In the genomic region with DNA sequence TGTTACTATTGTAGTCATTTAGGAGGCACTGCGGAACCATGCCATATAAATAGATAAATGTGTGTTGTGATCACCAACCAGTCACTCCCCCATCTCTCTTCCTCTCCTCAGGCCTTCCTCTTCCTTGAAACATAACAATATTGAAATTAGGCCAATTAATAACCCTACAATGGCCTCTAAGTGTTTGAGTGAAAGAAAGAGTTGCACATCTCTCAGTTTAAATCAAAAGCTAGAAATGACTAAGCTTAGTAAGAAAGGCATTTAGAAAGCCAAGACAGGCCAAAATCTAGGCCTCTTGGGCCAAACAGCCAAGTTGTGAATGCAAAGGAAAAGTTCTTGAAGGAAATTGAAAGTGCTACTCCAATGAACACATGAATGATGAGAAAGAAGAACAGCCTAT, we compare ENCODE assay signal across 2 cellular contexts.
TF ChIP-seq lines count a peak whose summit lies in the region.

No MANE protein-coding gene starts in this region.

TF ChIP-seq in GM12891, 5 proteins besides CTCF, POLR2A, EP300 and RAD21:
- TF ChIP-seq POLR2AphosphoS5 (IDR thresholded peaks at IDR 0.05; ENCODE audit: low read depth, low read length) (no peak), SPI1 (IDR thresholded peaks at IDR 0.05; ENCODE audit: low read depth, low read length) (peak; percentile 59)

TF ChIP-seq in GM12878, 131 proteins besides CTCF, POLR2A, EP300 and RAD21 (continues in another document):
- TF ChIP-seq, protein P1, sequence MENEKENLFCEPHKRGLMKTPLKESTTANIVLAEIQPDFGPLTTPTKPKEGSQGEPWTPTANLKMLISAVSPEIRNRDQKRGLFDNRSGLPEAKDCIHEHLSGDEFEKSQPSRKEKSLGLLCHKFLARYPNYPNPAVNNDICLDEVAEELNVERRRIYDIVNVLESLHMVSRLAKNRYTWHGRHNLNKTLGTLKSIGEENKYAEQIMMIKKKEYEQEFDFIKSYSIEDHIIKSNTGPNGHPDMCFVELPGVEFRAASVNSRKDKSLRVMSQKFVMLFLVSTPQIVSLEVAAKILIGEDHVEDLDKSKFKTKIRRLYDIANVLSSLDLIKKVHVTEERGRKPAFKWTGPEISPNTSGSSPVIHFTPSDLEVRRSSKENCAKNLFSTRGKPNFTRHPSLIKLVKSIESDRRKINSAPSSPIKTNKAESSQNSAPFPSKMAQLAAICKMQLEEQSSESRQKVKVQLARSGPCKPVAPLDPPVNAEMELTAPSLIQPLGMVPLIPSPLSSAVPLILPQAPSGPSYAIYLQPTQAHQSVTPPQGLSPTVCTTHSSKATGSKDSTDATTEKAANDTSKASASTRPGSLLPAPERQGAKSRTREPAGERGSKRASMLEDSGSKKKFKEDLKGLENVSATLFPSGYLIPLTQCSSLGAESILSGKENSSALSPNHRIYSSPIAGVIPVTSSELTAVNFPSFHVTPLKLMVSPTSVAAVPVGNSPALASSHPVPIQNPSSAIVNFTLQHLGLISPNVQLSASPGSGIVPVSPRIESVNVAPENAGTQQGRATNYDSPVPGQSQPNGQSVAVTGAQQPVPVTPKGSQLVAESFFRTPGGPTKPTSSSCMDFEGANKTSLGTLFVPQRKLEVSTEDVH (IDR thresholded peaks at IDR 0.05; ENCODE audit: low read depth, partially characterized antibody), result no peak
- TF ChIP-seq, protein P2, sequence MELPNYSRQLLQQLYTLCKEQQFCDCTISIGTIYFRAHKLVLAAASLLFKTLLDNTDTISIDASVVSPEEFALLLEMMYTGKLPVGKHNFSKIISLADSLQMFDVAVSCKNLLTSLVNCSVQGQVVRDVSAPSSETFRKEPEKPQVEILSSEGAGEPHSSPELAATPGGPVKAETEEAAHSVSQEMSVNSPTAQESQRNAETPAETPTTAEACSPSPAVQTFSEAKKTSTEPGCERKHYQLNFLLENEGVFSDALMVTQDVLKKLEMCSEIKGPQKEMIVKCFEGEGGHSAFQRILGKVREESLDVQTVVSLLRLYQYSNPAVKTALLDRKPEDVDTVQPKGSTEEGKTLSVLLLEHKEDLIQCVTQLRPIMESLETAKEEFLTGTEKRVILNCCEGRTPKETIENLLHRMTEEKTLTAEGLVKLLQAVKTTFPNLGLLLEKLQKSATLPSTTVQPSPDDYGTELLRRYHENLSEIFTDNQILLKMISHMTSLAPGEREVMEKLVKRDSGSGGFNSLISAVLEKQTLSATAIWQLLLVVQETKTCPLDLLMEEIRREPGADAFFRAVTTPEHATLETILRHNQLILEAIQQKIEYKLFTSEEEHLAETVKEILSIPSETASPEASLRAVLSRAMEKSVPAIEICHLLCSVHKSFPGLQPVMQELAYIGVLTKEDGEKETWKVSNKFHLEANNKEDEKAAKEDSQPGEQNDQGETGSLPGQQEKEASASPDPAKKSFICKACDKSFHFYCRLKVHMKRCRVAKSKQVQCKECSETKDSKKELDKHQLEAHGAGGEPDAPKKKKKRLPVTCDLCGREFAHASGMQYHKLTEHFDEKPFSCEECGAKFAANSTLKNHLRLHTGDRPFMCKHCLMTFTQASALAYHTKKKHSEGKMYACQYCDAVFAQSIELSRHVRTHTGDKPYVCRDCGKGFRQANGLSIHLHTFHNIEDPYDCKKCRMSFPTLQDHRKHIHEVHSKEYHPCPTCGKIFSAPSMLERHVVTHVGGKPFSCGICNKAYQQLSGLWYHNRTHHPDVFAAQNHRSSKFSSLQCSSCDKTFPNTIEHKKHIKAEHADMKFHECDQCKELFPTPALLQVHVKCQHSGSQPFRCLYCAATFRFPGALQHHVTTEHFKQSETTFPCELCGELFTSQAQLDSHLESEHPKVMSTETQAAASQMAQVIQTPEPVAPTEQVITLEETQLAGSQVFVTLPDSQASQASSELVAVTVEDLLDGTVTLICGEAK (IDR thresholded peaks at IDR 0.05; ENCODE audit: borderline replicate concordance), result no peak
- peak; percentile 93 for TF ChIP-seq ZNF217 (IDR thresholded peaks at IDR 0.05)
- TF ChIP-seq, protein P3, sequence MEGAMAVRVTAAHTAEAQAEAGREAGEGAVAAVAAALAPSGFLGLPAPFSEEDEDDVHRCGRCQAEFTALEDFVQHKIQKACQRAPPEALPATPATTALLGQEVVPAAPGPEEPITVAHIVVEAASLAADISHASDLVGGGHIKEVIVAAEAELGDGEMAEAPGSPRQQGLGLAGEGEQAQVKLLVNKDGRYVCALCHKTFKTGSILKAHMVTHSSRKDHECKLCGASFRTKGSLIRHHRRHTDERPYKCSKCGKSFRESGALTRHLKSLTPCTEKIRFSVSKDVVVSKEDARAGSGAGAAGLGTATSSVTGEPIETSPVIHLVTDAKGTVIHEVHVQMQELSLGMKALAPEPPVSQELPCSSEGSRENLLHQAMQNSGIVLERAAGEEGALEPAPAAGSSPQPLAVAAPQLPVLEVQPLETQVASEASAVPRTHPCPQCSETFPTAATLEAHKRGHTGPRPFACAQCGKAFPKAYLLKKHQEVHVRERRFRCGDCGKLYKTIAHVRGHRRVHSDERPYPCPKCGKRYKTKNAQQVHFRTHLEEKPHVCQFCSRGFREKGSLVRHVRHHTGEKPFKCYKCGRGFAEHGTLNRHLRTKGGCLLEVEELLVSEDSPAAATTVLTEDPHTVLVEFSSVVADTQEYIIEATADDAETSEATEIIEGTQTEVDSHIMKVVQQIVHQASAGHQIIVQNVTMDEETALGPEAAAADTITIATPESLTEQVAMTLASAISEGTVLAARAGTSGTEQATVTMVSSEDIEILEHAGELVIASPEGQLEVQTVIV (IDR thresholded peaks at IDR 0.05; ENCODE audit: borderline replicate concordance, partially characterized antibody), result no peak
- no peak for TF ChIP-seq MYB (IDR thresholded peaks at IDR 0.05; ENCODE audit: borderline replicate concordance, low read depth, low read length)
- no peak for TF ChIP-seq RCOR1 (conservative IDR thresholded peaks at IDR 0.05; ENCODE audit: low read depth, low read length)
- TF ChIP-seq SMAD5 (IDR thresholded peaks at IDR 0.05; ENCODE audit: low read depth), result no peak
- peak; percentile 26; the same call in 1 of the 2 replicates for TF ChIP-seq CREM (IDR thresholded peaks at IDR 0.05; ENCODE audit: low read depth)
- TF ChIP-seq HCFC1 (IDR thresholded peaks at IDR 0.05; ENCODE audit: low read length), result no peak
- TF ChIP-seq PAX5 (IDR thresholded peaks at IDR 0.05; ENCODE audit: borderline replicate concordance, low read depth, low read length), result peak; percentile 70; the same call in 1 of the 2 replicates
- no peak for TF ChIP-seq RAD51 (IDR thresholded peaks at IDR 0.05)
- TF ChIP-seq, protein P4, sequence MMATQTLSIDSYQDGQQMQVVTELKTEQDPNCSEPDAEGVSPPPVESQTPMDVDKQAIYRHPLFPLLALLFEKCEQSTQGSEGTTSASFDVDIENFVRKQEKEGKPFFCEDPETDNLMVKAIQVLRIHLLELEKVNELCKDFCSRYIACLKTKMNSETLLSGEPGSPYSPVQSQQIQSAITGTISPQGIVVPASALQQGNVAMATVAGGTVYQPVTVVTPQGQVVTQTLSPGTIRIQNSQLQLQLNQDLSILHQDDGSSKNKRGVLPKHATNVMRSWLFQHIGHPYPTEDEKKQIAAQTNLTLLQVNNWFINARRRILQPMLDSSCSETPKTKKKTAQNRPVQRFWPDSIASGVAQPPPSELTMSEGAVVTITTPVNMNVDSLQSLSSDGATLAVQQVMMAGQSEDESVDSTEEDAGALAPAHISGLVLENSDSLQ (IDR thresholded peaks at IDR 0.05), result peak; percentile 64
- peak; percentile 50 to 54 for TF ChIP-seq IKZF2 (IDR thresholded peaks at IDR 0.05)
- no peak for TF ChIP-seq EZH2 (IDR thresholded peaks at IDR 0.05; ENCODE audit: borderline replicate concordance, control insufficient read depth, low read depth, low read length)
- TF ChIP-seq NRF1 (conservative IDR thresholded peaks at IDR 0.05; ENCODE audit: low read depth, low read length), result no peak
- TF ChIP-seq CBX3 (IDR thresholded peaks at IDR 0.05; ENCODE audit: borderline replicate concordance, low read depth), result no peak
- no peak for TF ChIP-seq HDAC2 (IDR thresholded peaks at IDR 0.05)
- no peak for TF ChIP-seq ASH2L (IDR thresholded peaks at IDR 0.05; ENCODE audit: borderline replicate concordance, low read depth)
- TF ChIP-seq, protein P5, sequence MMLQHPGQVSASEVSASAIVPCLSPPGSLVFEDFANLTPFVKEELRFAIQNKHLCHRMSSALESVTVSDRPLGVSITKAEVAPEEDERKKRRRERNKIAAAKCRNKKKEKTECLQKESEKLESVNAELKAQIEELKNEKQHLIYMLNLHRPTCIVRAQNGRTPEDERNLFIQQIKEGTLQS (IDR thresholded peaks at IDR 0.05; ENCODE audit: borderline replicate concordance, extremely low read depth, low read depth, low read length), result no peak
- no peak for TF ChIP-seq WRNIP1 (IDR thresholded peaks at IDR 0.05; ENCODE audit: borderline replicate concordance, low read depth, low read length)
- no peak for TF ChIP-seq BACH1 (IDR thresholded peaks at IDR 0.05; ENCODE audit: borderline replicate concordance)
- TF ChIP-seq STAT1 (conservative IDR thresholded peaks at IDR 0.05), result no peak
- TF ChIP-seq, protein P6, sequence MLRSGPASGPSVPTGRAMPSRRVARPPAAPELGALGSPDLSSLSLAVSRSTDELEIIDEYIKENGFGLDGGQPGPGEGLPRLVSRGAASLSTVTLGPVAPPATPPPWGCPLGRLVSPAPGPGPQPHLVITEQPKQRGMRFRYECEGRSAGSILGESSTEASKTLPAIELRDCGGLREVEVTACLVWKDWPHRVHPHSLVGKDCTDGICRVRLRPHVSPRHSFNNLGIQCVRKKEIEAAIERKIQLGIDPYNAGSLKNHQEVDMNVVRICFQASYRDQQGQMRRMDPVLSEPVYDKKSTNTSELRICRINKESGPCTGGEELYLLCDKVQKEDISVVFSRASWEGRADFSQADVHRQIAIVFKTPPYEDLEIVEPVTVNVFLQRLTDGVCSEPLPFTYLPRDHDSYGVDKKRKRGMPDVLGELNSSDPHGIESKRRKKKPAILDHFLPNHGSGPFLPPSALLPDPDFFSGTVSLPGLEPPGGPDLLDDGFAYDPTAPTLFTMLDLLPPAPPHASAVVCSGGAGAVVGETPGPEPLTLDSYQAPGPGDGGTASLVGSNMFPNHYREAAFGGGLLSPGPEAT (IDR thresholded peaks at IDR 0.05; ENCODE audit: low read depth), result 0 out of 2 replicates have a peak, but pooled peaks have one; percentile 25
- TF ChIP-seq ZBED1 (IDR thresholded peaks at IDR 0.05; ENCODE audit: borderline replicate concordance), result peak; percentile 88; the same call in 1 of the 2 replicates
- TF ChIP-seq DPF2 (IDR thresholded peaks at IDR 0.05), result peak; percentile 41; the same call in 1 of the 2 replicates
- TF ChIP-seq, protein P7, sequence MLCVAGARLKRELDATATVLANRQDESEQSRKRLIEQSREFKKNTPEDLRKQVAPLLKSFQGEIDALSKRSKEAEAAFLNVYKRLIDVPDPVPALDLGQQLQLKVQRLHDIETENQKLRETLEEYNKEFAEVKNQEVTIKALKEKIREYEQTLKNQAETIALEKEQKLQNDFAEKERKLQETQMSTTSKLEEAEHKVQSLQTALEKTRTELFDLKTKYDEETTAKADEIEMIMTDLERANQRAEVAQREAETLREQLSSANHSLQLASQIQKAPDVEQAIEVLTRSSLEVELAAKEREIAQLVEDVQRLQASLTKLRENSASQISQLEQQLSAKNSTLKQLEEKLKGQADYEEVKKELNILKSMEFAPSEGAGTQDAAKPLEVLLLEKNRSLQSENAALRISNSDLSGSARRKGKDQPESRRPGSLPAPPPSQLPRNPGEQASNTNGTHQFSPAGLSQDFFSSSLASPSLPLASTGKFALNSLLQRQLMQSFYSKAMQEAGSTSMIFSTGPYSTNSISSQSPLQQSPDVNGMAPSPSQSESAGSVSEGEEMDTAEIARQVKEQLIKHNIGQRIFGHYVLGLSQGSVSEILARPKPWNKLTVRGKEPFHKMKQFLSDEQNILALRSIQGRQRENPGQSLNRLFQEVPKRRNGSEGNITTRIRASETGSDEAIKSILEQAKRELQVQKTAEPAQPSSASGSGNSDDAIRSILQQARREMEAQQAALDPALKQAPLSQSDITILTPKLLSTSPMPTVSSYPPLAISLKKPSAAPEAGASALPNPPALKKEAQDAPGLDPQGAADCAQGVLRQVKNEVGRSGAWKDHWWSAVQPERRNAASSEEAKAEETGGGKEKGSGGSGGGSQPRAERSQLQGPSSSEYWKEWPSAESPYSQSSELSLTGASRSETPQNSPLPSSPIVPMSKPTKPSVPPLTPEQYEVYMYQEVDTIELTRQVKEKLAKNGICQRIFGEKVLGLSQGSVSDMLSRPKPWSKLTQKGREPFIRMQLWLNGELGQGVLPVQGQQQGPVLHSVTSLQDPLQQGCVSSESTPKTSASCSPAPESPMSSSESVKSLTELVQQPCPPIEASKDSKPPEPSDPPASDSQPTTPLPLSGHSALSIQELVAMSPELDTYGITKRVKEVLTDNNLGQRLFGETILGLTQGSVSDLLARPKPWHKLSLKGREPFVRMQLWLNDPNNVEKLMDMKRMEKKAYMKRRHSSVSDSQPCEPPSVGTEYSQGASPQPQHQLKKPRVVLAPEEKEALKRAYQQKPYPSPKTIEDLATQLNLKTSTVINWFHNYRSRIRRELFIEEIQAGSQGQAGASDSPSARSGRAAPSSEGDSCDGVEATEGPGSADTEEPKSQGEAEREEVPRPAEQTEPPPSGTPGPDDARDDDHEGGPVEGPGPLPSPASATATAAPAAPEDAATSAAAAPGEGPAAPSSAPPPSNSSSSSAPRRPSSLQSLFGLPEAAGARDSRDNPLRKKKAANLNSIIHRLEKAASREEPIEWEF (IDR thresholded peaks at IDR 0.05; ENCODE audit: insufficient replicate concordance, low read depth, low read length), result no peak
- TF ChIP-seq ESRRA (IDR thresholded peaks at IDR 0.05; ENCODE audit: low read length), result no peak
- TF ChIP-seq ETV6 (conservative IDR thresholded peaks at IDR 0.05 in 1 of 2, IDR thresholded peaks at IDR 0.05 in 1 of 2; ENCODE audit: borderline replicate concordance in 1 of 2, low read depth in 1 of 2), result peak in 1 of 2 experiments; percentile 88; a peak in 2 of 4 replicates
- TF ChIP-seq MTA3 (IDR thresholded peaks at IDR 0.05; ENCODE audit: borderline replicate concordance, low read length), result 0 out of 2 replicates have a peak, but pooled peaks have one; percentile 72
- peak; percentile 45; the same call in 1 of the 2 replicates for TF ChIP-seq NR2F1 (conservative IDR thresholded peaks at IDR 0.05)
- no peak for TF ChIP-seq SP1 (IDR thresholded peaks at IDR 0.05; ENCODE audit: low read depth, low read length)
- TF ChIP-seq, protein P8, sequence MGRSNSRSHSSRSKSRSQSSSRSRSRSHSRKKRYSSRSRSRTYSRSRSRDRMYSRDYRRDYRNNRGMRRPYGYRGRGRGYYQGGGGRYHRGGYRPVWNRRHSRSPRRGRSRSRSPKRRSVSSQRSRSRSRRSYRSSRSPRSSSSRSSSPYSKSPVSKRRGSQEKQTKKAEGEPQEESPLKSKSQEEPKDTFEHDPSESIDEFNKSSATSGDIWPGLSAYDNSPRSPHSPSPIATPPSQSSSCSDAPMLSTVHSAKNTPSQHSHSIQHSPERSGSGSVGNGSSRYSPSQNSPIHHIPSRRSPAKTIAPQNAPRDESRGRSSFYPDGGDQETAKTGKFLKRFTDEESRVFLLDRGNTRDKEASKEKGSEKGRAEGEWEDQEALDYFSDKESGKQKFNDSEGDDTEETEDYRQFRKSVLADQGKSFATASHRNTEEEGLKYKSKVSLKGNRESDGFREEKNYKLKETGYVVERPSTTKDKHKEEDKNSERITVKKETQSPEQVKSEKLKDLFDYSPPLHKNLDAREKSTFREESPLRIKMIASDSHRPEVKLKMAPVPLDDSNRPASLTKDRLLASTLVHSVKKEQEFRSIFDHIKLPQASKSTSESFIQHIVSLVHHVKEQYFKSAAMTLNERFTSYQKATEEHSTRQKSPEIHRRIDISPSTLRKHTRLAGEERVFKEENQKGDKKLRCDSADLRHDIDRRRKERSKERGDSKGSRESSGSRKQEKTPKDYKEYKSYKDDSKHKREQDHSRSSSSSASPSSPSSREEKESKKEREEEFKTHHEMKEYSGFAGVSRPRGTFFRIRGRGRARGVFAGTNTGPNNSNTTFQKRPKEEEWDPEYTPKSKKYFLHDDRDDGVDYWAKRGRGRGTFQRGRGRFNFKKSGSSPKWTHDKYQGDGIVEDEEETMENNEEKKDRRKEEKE (IDR thresholded peaks at IDR 0.05), result no peak
